Comparison of ENCODE assay signal across 21 cellular contexts in genomic region chr2:176407711-176408110, GRCh38.
"Had no signal": no experiment of that assay in that cellular context is flagged by ENCODE, and none has a peak within 500 bp of the region (broad histone marks: within the 10 kb centered on the region; RNA-seq: fewer than 3 reads in every experiment).

No MANE protein-coding gene starts in this region.

- H3K4me1 Mint-ChIP-seq: activated B cell treated with CpG ODN at 0.5 μM for 24 hours; activated CD4-positive, alpha-beta T cell treated with anti-CD3 and anti-CD28 coated beads, Interleukin-2, amount 10 ng/mL, durations not matched to agents 7 days and 5 days; activated T-helper 17 cell treated with anti-CD3 and anti-CD28 coated beads, Interleukin-2, amount 50 U/mL, for 72 hours; brain; T-helper 17 cell had no signal

- DNase-seq: activated B cell treated with CpG ODN at 0.5 μM for 24 hours; activated CD4-positive, alpha-beta memory T cell treated with anti-CD3 and anti-CD28 coated beads for 36 hours; activated CD4-positive, alpha-beta T cell treated with anti-CD3 and anti-CD28 coated beads, Interleukin-2, amount 10 ng/mL, durations not matched to agents 7 days and 5 days; activated CD8-positive, alpha-beta memory T cell treated with anti-CD3 and anti-CD28 coated beads for 24 hours; activated gamma-delta T cell; activated naive CD4-positive, alpha-beta T cell treated with anti-CD3 and anti-CD28 coated beads for 36 hours; activated T-cell treated with anti-CD3 and anti-CD28 coated beads, Interleukin-2, amount 50 U/mL, for 48 hours; amygdala; MM.1S; NCI-H1105; NCI-H1436; NCI-H1694 treated with DMSO at 0.1 percent for 48 hours; NCI-H2029 treated with DMSO at 0.1 percent for 48 hours; NCI-H446; PC-9; SHP77 treated with DMSO at 0.1 percent for 48 hours; T-helper 17 cell; T1000 had no signal

- H3K27ac ChIP-seq: PC-9 had no signal

- H3K36me3 Mint-ChIP-seq: activated CD4-positive, alpha-beta memory T cell treated with anti-CD3 and anti-CD28 coated beads for 36 hours; activated naive CD8-positive, alpha-beta T cell; brain had no signal

- H3K27ac Mint-ChIP-seq: activated B cell treated with CpG ODN at 0.5 μM for 24 hours; activated CD4-positive, alpha-beta memory T cell treated with anti-CD3 and anti-CD28 coated beads for 36 hours; activated CD4-positive, alpha-beta T cell treated with anti-CD3 and anti-CD28 coated beads, Interleukin-2, amount 10 ng/mL, durations not matched to agents 7 days and 5 days; activated naive CD4-positive, alpha-beta T cell treated with anti-CD3 and anti-CD28 coated beads for 36 hours; activated naive CD8-positive, alpha-beta T cell; activated T-helper 17 cell treated with anti-CD3 and anti-CD28 coated beads, Interleukin-2, amount 50 U/mL, for 72 hours; brain; T-helper 17 cell had no signal

- H3K4me2 ChIP-seq: PC-9 had no signal

- H3K4me3 ChIP-seq: PC-9 had no signal

- H2AFZ ChIP-seq: PC-9 had no signal

- ATAC-seq: activated T-helper 17 cell treated with anti-CD3 and anti-CD28 coated beads, Interleukin-2, amount 50 U/mL, for 72 hours; T-helper 17 cell had no signal

- H3K4me3 Mint-ChIP-seq: activated B cell treated with CpG ODN at 0.5 μM for 24 hours; activated CD4-positive, alpha-beta memory T cell treated with anti-CD3 and anti-CD28 coated beads for 36 hours; activated CD4-positive, alpha-beta T cell treated with anti-CD3 and anti-CD28 coated beads, Interleukin-2, amount 10 ng/mL, durations not matched to agents 7 days and 5 days; activated naive CD4-positive, alpha-beta T cell treated with anti-CD3 and anti-CD28 coated beads for 36 hours; activated naive CD8-positive, alpha-beta T cell; activated T-helper 17 cell treated with anti-CD3 and anti-CD28 coated beads, Interleukin-2, amount 50 U/mL, for 72 hours; brain; T-helper 17 cell had no signal

- H3K9me3 Mint-ChIP-seq: activated B cell treated with CpG ODN at 0.5 μM for 24 hours; activated CD4-positive, alpha-beta memory T cell treated with anti-CD3 and anti-CD28 coated beads for 36 hours; activated CD4-positive, alpha-beta T cell treated with anti-CD3 and anti-CD28 coated beads, Interleukin-2, amount 10 ng/mL, durations not matched to agents 7 days and 5 days; activated naive CD4-positive, alpha-beta T cell treated with anti-CD3 and anti-CD28 coated beads for 36 hours; activated T-helper 17 cell treated with anti-CD3 and anti-CD28 coated beads, Interleukin-2, amount 50 U/mL, for 72 hours; brain had no signal
